ENCODE assay signal across 11 cellular contexts in genomic region chr21:46027855-46028493, GRCh38. TPM values are rescaled to one million over a fixed set of nuclear protein-coding genes. Genes with fewer than 3 reads are reported as not detected.
DNase-seq lines count a peak whose midpoint lies in the region; ATAC-seq and TF ChIP-seq lines count a peak whose summit lies in the region.
"Had no signal": no experiment of that assay in that cellular context is flagged by ENCODE, and none has a peak within 500 bp of the region (broad histone marks: within the 10 kb centered on the region; RNA-seq: fewer than 3 reads in every experiment).

No MANE protein-coding gene starts in this region.

- H3K4me1 ChIP-seq in gastroesophageal sphincter (peaks cover 14 to 59% (median 23%) of the 10 kb centered on the region in 3 donors), tibial artery (peaks cover 0 to 18% (median 10%) of the 10 kb centered on the region in 4 donors)
- H3K4me1 ChIP-seq: neural progenitor cell had no signal

- H3K36me3 Mint-ChIP-seq in nephron (ENCODE audit: low read depth), result peaks cover 5% of the 10 kb centered on the region
- no peaks in the 10 kb centered on the region for H3K36me3 Mint-ChIP-seq in CD4-positive, alpha-beta T cell (ENCODE audit: low read depth)
- H3K36me3 Mint-ChIP-seq: neural progenitor cell had no signal

- WGBS in gastroesophageal sphincter (ENCODE audit: low coverage in 1 of 2), 2 donors, result 9 to 13% methylated on average over 2 to 3 of the region's 3 CpGs

- peak overlapping the region in 1 of 3 experiments; percentile 15 for H3K4me3 Mint-ChIP-seq in nephron
- no peak overlapping the region for H3K4me3 Mint-ChIP-seq in CD4-positive, alpha-beta T cell
- H3K4me3 Mint-ChIP-seq: neural progenitor cell had no signal

- ATAC-seq in SK-N-SH treated with all-trans-retinoic acid at 6 μM for 48 hours, result peak; percentile 85
- ATAC-seq in gastroesophageal sphincter, result peak; percentile 77
- no peak for ATAC-seq in CD4-positive, alpha-beta T cell (ENCODE audit: poor library complexity)
- no peak for ATAC-seq in HG02642 (IDR thresholded peaks at IDR 0.05; ENCODE audit: poor library complexity, unreplicated experiment)
- ATAC-seq in GM18867 (IDR thresholded peaks at IDR 0.05; ENCODE audit: unreplicated experiment), result no peak

- TF ChIP-seq POLR2A in gastroesophageal sphincter (IDR thresholded peaks at IDR 0.05), result no peak

- POLR2A ChIA-PET in CD4-positive, alpha-beta T cell (lab: Charles Lee), result no interaction called here

- peaks cover 57% of the 10 kb centered on the region for H3K4me1 Mint-ChIP-seq in nephron
- H3K4me1 Mint-ChIP-seq in CD4-positive, alpha-beta T cell (ENCODE audit: low read depth), result no peaks in the 10 kb centered on the region

- H3K27me3 Mint-ChIP-seq in nephron (ENCODE audit: low read depth), result no peaks in the 10 kb centered on the region
- H3K27me3 Mint-ChIP-seq in CD4-positive, alpha-beta T cell, result peaks cover 13% of the 10 kb centered on the region

- peak overlapping the region; percentile 73 to 95 (median 92) for H3K27ac Mint-ChIP-seq in nephron
- H3K27ac Mint-ChIP-seq in CD4-positive, alpha-beta T cell, result no peak overlapping the region
- H3K27ac Mint-ChIP-seq: neural progenitor cell had no signal

- peak overlapping the region; percentile 78 to 94 (median 88) for H3K27ac ChIP-seq in gastroesophageal sphincter
- H3K27ac ChIP-seq in tibial artery, result peak overlapping the region; percentile 36 to 54
- H3K27ac ChIP-seq in CD4-positive, alpha-beta T cell (ENCODE audit: low read depth, low read length), result no peak overlapping the region
- H3K27ac ChIP-seq: C4-2B, neural progenitor cell had no signal

- CTCF ChIA-PET in CD4-positive, alpha-beta T cell (lab: Charles Lee), result no interaction called here

- TF ChIP-seq EP300 in gastroesophageal sphincter (IDR thresholded peaks at IDR 0.05), result no peak

- TF ChIP-seq CTCF in gastroesophageal sphincter (IDR thresholded peaks at IDR 0.05), result no peak
- no peak for TF ChIP-seq CTCF in nephron (IDR thresholded peaks at IDR 0.05; ENCODE audit: unreplicated experiment in 3 of 3)
- no peak for TF ChIP-seq CTCF in tibial artery (IDR thresholded peaks at IDR 0.05)
- no peak for TF ChIP-seq CTCF in CD4-positive, alpha-beta T cell (IDR thresholded peaks at IDR 0.05)

- H3K4me3 ChIP-seq in gastroesophageal sphincter, result no peak overlapping the region
- no peak overlapping the region for H3K4me3 ChIP-seq in tibial artery
- H3K4me3 ChIP-seq: neural progenitor cell had no signal

- no peaks in the 10 kb centered on the region for H3K36me3 ChIP-seq in gastroesophageal sphincter
- H3K36me3 ChIP-seq in tibial artery, result no peaks in the 10 kb centered on the region
- H3K36me3 ChIP-seq: neural progenitor cell had no signal

- H3K9me3 ChIP-seq in gastroesophageal sphincter (peaks cover 0 to 7% (median 0%) of the 10 kb centered on the region in 3 donors), tibial artery (peaks cover 0 to 5% (median 5%) of the 10 kb centered on the region in 3 donors)
- H3K9me3 ChIP-seq in CD4-positive, alpha-beta T cell (ENCODE audit: control insufficient read depth, low read length), result peaks cover 13% of the 10 kb centered on the region

- H3K27me3 ChIP-seq in gastroesophageal sphincter, result no peaks in the 10 kb centered on the region
- H3K27me3 ChIP-seq in tibial artery, result no peaks in the 10 kb centered on the region
- H3K27me3 ChIP-seq in CD4-positive, alpha-beta T cell (ENCODE audit: control insufficient read depth, insufficient read depth, low read length), result peaks cover 8% of the 10 kb centered on the region
- H3K27me3 ChIP-seq: neural progenitor cell had no signal

- peak in 1 of 2 donors; percentile 65 for DNase-seq in tibial artery
- no peak for DNase-seq in CD4-positive, alpha-beta T cell
- DNase-seq in NCI-H2029 treated with DMSO at 0.1 percent for 48 hours (lab: John Stamatoyannopoulos, UW), result no peak
- DNase-seq: activated naive CD4-positive, alpha-beta T cell treated with anti-CD3 and anti-CD28 coated beads, Interleukin-2, amount 50 U/mL, for 16 hours had no signal

- intact Hi-C loops in tibial artery (cut with DNase I; ENCODE audit: low total_unique reads), result no loop called here
- intact Hi-C loops in CD4-positive, alpha-beta T cell (cut with DNase I, micrococcal nuclease), result no loop called here

- H3K9me3 Mint-ChIP-seq in nephron, result peaks cover 28% of the 10 kb centered on the region
- no peaks in the 10 kb centered on the region for H3K9me3 Mint-ChIP-seq in CD4-positive, alpha-beta T cell

TF ChIP-seq in SK-N-SH treated with all-trans-retinoic acid at 6 μM for 48 hours, 23 proteins besides CTCF, POLR2A, EP300 and RAD21:
- no peak for TF ChIP-seq ZNF8 (CRISPR knock-in tag; IDR thresholded peaks at IDR 0.05)
- TF ChIP-seq TSHZ2 (CRISPR knock-in tag; IDR thresholded peaks at IDR 0.05), result no peak
- TF ChIP-seq CREB5 (CRISPR knock-in tag; IDR thresholded peaks at IDR 0.05; ENCODE audit: low read depth), result no peak
- TF ChIP-seq OSR1 (CRISPR knock-in tag; IDR thresholded peaks at IDR 0.05), result no peak
- TF ChIP-seq PATZ1 (CRISPR knock-in tag; IDR thresholded peaks at IDR 0.05; ENCODE audit: borderline replicate concordance), result no peak

RNA-seq across cellular contexts. Expression of gene COL6A1, which starts 46.4 kb away (rescaled TPM):
- total RNA-seq in gastroesophageal sphincter, result 1,000 to 10,000 TPM in 2 of 4 donors, 100 to 1,000 TPM in 2; 477 to 1,231 (median 878) TPM
- total RNA-seq in CD4-positive, alpha-beta T cell, result 1 to 10 TPM; 8.0 to 8.5 TPM

Comparison
In these comparisons a context has a peak if more than half of its experiments do, and no peak if none do; other contexts are left out.
1. ATAC-seq: peak in SK-N-SH treated with all-trans-retinoic acid at 6 μM for 48 hours (single experiment) and gastroesophageal sphincter (single experiment); none in CD4-positive, alpha-beta T cell (single experiment), HG02642 (single experiment) and GM18867 (single experiment).
2. RNA of gene COL6A1, which starts 46.4 kb away (total RNA-seq): 477 to 1,231 TPM in gastroesophageal sphincter; 8.0 to 8.5 TPM in CD4-positive, alpha-beta T cell; every median in the first group is over 10 times any median in the second.